22 cellular contexts compared by ENCODE assay signal in the genomic region with DNA sequence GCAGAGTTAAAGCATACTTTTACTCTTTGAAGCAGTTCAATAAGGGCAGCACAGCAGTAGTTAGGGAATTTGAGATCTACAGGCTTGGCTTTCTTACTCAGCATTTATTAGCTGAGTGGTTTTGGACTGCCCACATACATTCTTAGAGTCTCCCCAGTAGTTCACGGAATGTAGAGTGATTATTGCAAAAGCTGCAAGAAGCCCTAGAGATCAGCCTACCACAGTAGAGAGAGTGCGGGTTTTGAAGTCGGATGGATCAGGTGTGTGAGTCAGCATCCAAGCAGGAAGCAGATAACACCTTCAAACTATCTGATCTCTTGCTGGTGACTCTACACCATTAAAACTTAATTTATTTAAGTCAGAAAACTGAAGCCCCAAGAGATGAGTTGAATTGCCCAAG.
A peak's percentile ranks its signal among the peaks of the same experiment; 100 is the strongest.
DNase-seq lines count a peak whose midpoint lies in the region; ATAC-seq and TF ChIP-seq lines count a peak whose summit lies in the region.
"Had no signal": no experiment of that assay in that cellular context is flagged by ENCODE, and none has a peak within 500 bp of the region (broad histone marks: within the 10 kb centered on the region; RNA-seq: fewer than 3 reads in every experiment).

No MANE protein-coding gene starts in this region.

- ATAC-seq in left lung: peak; percentile 94
- peak; percentile 34 to 78 for ATAC-seq in upper lobe of left lung (ENCODE audit: low FRiP score in 2 of 2)
- no peak for ATAC-seq in HG03280 (IDR thresholded peaks at IDR 0.05; ENCODE audit: unreplicated experiment)
- ATAC-seq: activated naive CD4-positive, alpha-beta T cell treated with anti-CD3 and anti-CD28 coated beads, Interleukin-2, amount 50 U/mL, for 72 hours; stimulated activated memory B cell treated with anti-CD40 and anti-IgM and Interleukin-4, amounts not matched to agents 10 μg/mL and 1 μg/mL and 100 μg/mL, for 72 hours had no signal

- TF ChIP-seq CTCF in colonic mucosa (IDR thresholded peaks at IDR 0.05) (no peak), left lung (IDR thresholded peaks at IDR 0.05) (no peak), upper lobe of left lung (IDR thresholded peaks at IDR 0.05) (no peak)

- no peak for TF ChIP-seq POLR2A in upper lobe of left lung (IDR thresholded peaks at IDR 0.05)

- H3K4me3 ChIP-seq in colonic mucosa (no peak overlapping the region), left lung (no peak overlapping the region), upper lobe of left lung (no peak overlapping the region)
- H3K4me3 ChIP-seq: ascending aorta, esophagus muscularis mucosa, left ventricle myocardium inferior, sigmoid colon had no signal

- H3K4me1 ChIP-seq in colonic mucosa (peaks cover 3% of the 10 kb centered on the region), left lung (no peaks in the 10 kb centered on the region), upper lobe of left lung (no peaks in the 10 kb centered on the region)
- H3K4me1 ChIP-seq: ascending aorta, esophagus muscularis mucosa, left ventricle myocardium inferior, sigmoid colon had no signal

- peak overlapping the region; percentile 66 for H3K27ac ChIP-seq in colonic mucosa
- H3K27ac ChIP-seq in left lung: no peak overlapping the region
- H3K27ac ChIP-seq in upper lobe of left lung: no peak overlapping the region
- H3K27ac ChIP-seq: ascending aorta, esophagus muscularis mucosa, left ventricle myocardium inferior, sigmoid colon, WERI-Rb-1 had no signal

- no peak overlapping the region for H3K9ac ChIP-seq in colonic mucosa (ENCODE audit: low read depth in 2 of 2, low read length in 2 of 2)

- H3K27me3 ChIP-seq in colonic mucosa (no peaks in the 10 kb centered on the region), left lung (no peaks in the 10 kb centered on the region), upper lobe of left lung (no peaks in the 10 kb centered on the region)
- H3K27me3 ChIP-seq: ascending aorta, esophagus muscularis mucosa, sigmoid colon had no signal

- TF ChIP-seq EP300 in upper lobe of left lung (IDR thresholded peaks at IDR 0.05): no peak

- H3K36me3 ChIP-seq in colonic mucosa: no peaks in the 10 kb centered on the region
- H3K36me3 ChIP-seq in left lung: no peaks in the 10 kb centered on the region
- no peaks in the 10 kb centered on the region for H3K36me3 ChIP-seq in upper lobe of left lung
- H3K36me3 ChIP-seq: ascending aorta, esophagus muscularis mucosa, left ventricle myocardium inferior, sigmoid colon, WERI-Rb-1 had no signal

- DNase-seq in LoVo (ENCODE audit: low spot score) (peak; percentile 10), colonic mucosa (no peak), left lung (no peak), upper lobe of left lung (no peak), Ammon's horn (ENCODE audit: low spot score) (no peak), AG08395 (ENCODE audit: low spot score) (no peak)
- DNase-seq: activated CD4-positive, alpha-beta T cell treated with anti-CD3 and anti-CD28 coated beads, Interleukin-2, amount 10 ng/mL, durations not matched to agents 7 days and 5 days; CD8-positive, alpha-beta memory T cell; DND-41; effector CD8-positive, alpha-beta T cell; left ventricle myocardium inferior; NCI-H2029 treated with DMSO at 0.1 percent for 48 hours; NCI-H510A; nephron progenitor cell; sigmoid colon; T-helper 2 cell; WERI-Rb-1 had no signal

- H3K9me3 ChIP-seq in colonic mucosa (no peaks in the 10 kb centered on the region), left lung (no peaks in the 10 kb centered on the region), upper lobe of left lung (no peaks in the 10 kb centered on the region)
- H3K9me3 ChIP-seq: ascending aorta, esophagus muscularis mucosa, left ventricle myocardium inferior, sigmoid colon had no signal

- WGBS in upper lobe of left lung, 2 donors: 53 to 71% methylated on average over 3 of the region's 3 CpGs

- intact Hi-C loops in colonic mucosa (cut with DNase I) (no loop called here), left lung (cut with DNase I) (no loop called here)
